ENCODE assay signal across 2 cellular contexts in the genomic region with DNA sequence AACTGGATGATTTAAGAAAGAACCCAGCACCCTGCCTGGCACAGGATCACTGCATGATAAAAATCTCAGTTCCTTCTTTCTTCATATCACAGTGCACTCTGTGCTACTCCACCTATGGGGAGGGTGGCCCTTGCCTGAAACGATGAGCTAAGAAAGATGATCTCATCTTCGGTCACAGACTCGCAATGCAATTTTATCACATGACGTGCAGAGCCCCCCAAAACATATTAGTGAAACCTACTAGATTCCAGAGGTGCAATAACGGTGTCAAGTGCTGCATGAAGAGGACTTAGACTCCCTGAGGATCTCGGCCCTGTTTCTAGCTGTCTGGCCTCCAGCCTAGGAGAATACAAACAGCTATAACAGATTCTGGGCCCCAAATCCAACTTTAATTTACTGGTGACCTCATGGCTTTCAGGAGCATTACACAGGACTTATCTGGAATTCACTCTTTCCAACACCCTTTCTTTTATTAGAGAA.
A peak's percentile ranks its signal among the peaks of the same experiment; 100 is the strongest.
TF ChIP-seq lines count a peak whose summit lies in the region.

No MANE protein-coding gene starts in this region.

TF ChIP-seq in HEK293, 187 proteins besides CTCF, POLR2A, EP300 and RAD21 (continued from another document and continues in another):
- TF ChIP-seq, protein P1, sequence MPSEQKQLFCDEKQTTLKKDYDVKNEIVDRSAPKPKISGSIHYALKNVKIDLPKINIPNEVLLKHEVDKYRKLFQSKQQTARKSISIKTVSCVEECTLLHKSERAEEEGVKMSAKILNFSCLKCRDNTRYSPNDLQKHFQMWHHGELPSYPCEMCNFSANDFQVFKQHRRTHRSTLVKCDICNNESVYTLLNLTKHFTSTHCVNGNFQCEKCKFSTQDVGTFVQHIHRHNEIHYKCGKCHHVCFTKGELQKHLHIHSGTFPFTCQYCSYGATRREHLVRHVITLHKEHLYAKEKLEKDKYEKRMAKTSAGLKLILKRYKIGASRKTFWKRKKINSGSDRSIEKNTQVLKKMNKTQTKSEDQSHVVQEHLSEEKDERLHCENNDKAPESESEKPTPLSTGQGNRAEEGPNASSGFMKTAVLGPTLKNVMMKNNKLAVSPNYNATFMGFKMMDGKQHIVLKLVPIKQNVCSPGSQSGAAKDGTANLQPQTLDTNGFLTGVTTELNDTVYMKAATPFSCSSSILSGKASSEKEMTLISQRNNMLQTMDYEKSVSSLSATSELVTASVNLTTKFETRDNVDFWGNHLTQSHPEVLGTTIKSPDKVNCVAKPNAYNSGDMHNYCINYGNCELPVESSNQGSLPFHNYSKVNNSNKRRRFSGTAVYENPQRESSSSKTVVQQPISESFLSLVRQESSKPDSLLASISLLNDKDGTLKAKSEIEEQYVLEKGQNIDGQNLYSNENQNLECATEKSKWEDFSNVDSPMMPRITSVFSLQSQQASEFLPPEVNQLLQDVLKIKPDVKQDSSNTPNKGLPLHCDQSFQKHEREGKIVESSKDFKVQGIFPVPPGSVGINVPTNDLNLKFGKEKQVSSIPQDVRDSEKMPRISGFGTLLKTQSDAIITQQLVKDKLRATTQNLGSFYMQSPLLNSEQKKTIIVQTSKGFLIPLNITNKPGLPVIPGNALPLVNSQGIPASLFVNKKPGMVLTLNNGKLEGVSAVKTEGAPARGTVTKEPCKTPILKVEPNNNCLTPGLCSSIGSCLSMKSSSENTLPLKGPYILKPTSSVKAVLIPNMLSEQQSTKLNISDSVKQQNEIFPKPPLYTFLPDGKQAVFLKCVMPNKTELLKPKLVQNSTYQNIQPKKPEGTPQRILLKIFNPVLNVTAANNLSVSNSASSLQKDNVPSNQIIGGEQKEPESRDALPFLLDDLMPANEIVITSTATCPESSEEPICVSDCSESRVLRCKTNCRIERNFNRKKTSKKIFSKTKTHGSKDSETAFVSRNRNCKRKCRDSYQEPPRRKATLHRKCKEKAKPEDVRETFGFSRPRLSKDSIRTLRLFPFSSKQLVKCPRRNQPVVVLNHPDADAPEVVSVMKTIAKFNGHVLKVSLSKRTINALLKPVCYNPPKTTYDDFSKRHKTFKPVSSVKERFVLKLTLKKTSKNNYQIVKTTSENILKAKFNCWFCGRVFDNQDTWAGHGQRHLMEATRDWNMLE (tag by site-specific recombination; conservative IDR thresholded peaks at IDR 0.05; ENCODE audit: low read depth), result peak; percentile 38; the same call in 1 of the 2 replicates
- TF ChIP-seq ZNF629 (tag by site-specific recombination; IDR thresholded peaks at IDR 0.05) (peak; percentile 93), ZNF146 (tag by site-specific recombination; IDR thresholded peaks at IDR 0.05) (no peak), EGR2 (tag by site-specific recombination; IDR thresholded peaks at IDR 0.05; ENCODE audit: low read depth) (no peak), ZNF292 (tag by site-specific recombination; IDR thresholded peaks at IDR 0.05; ENCODE audit: borderline replicate concordance, low read depth) (no peak), ZBTB21 (tag by site-specific recombination; IDR thresholded peaks at IDR 0.05) (peak; percentile 94), KLF10 (tag by site-specific recombination; IDR thresholded peaks at IDR 0.05) (peak; percentile 43; the same call in 1 of the 2 replicates), TRIM28 (IDR thresholded peaks at IDR 0.05; ENCODE audit: borderline replicate concordance, low read length) (no peak), ZNF394 (tag by site-specific recombination; IDR thresholded peaks at IDR 0.05; ENCODE audit: borderline replicate concordance) (peak; percentile 96), ZNF404 (tag by site-specific recombination; IDR thresholded peaks at IDR 0.05) (no peak), ZNF660 (tag by site-specific recombination; IDR thresholded peaks at IDR 0.05) (peak; percentile 75), ZNF24 (tag by site-specific recombination; IDR thresholded peaks at IDR 0.05) (peak; percentile 73), BCL11A (tag by site-specific recombination; IDR thresholded peaks at IDR 0.05; ENCODE audit: low read depth) (no peak), ZNF560 (tag by site-specific recombination; IDR thresholded peaks at IDR 0.05; ENCODE audit: borderline replicate concordance) (no peak)
- TF ChIP-seq, protein P2, sequence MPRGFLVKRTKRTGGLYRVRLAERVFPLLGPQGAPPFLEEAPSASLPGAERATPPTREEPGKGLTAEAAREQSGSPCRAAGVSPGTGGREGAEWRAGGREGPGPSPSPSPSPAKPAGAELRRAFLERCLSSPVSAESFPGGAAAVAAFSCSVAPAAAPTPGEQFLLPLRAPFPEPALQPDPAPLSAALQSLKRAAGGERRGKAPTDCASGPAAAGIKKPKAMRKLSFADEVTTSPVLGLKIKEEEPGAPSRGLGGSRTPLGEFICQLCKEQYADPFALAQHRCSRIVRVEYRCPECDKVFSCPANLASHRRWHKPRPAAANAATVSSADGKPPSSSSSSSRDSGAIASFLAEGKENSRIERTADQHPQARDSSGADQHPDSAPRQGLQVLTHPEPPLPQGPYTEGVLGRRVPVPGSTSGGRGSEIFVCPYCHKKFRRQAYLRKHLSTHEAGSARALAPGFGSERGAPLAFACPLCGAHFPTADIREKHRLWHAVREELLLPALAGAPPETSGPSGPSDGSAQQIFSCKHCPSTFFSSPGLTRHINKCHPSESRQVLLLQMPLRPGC (tag by site-specific recombination; IDR thresholded peaks at IDR 0.05), result peak; percentile 68; the same call in 1 of the 2 replicates
- TF ChIP-seq, protein P3, sequence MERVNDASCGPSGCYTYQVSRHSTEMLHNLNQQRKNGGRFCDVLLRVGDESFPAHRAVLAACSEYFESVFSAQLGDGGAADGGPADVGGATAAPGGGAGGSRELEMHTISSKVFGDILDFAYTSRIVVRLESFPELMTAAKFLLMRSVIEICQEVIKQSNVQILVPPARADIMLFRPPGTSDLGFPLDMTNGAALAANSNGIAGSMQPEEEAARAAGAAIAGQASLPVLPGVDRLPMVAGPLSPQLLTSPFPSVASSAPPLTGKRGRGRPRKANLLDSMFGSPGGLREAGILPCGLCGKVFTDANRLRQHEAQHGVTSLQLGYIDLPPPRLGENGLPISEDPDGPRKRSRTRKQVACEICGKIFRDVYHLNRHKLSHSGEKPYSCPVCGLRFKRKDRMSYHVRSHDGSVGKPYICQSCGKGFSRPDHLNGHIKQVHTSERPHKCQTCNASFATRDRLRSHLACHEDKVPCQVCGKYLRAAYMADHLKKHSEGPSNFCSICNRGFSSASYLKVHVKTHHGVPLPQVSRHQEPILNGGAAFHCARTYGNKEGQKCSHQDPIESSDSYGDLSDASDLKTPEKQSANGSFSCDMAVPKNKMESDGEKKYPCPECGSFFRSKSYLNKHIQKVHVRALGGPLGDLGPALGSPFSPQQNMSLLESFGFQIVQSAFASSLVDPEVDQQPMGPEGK (tag by site-specific recombination; IDR thresholded peaks at IDR 0.05), result peak; percentile 87
- TF ChIP-seq, protein P4, sequence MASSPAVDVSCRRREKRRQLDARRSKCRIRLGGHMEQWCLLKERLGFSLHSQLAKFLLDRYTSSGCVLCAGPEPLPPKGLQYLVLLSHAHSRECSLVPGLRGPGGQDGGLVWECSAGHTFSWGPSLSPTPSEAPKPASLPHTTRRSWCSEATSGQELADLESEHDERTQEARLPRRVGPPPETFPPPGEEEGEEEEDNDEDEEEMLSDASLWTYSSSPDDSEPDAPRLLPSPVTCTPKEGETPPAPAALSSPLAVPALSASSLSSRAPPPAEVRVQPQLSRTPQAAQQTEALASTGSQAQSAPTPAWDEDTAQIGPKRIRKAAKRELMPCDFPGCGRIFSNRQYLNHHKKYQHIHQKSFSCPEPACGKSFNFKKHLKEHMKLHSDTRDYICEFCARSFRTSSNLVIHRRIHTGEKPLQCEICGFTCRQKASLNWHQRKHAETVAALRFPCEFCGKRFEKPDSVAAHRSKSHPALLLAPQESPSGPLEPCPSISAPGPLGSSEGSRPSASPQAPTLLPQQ (tag by site-specific recombination; IDR thresholded peaks at IDR 0.05), result peak; percentile 81

TF ChIP-seq in GM23338, 12 proteins besides CTCF, POLR2A, EP300 and RAD21 (continued from another document):
- TF ChIP-seq, protein P5, sequence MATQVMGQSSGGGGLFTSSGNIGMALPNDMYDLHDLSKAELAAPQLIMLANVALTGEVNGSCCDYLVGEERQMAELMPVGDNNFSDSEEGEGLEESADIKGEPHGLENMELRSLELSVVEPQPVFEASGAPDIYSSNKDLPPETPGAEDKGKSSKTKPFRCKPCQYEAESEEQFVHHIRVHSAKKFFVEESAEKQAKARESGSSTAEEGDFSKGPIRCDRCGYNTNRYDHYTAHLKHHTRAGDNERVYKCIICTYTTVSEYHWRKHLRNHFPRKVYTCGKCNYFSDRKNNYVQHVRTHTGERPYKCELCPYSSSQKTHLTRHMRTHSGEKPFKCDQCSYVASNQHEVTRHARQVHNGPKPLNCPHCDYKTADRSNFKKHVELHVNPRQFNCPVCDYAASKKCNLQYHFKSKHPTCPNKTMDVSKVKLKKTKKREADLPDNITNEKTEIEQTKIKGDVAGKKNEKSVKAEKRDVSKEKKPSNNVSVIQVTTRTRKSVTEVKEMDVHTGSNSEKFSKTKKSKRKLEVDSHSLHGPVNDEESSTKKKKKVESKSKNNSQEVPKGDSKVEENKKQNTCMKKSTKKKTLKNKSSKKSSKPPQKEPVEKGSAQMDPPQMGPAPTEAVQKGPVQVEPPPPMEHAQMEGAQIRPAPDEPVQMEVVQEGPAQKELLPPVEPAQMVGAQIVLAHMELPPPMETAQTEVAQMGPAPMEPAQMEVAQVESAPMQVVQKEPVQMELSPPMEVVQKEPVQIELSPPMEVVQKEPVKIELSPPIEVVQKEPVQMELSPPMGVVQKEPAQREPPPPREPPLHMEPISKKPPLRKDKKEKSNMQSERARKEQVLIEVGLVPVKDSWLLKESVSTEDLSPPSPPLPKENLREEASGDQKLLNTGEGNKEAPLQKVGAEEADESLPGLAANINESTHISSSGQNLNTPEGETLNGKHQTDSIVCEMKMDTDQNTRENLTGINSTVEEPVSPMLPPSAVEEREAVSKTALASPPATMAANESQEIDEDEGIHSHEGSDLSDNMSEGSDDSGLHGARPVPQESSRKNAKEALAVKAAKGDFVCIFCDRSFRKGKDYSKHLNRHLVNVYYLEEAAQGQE (IDR thresholded peaks at IDR 0.05; ENCODE audit: unreplicated experiment), result no peak
- TF ChIP-seq POLR2AphosphoS5 (IDR thresholded peaks at IDR 0.05; ENCODE audit: low read depth) (no peak), JUNB (IDR thresholded peaks at IDR 0.05; ENCODE audit: unreplicated experiment) (no peak), NANOG (IDR thresholded peaks at IDR 0.05; ENCODE audit: borderline replicate concordance) (no peak), EZH2phosphoT487 (IDR thresholded peaks at IDR 0.05; ENCODE audit: unreplicated experiment) (no peak), STAT1 (IDR thresholded peaks at IDR 0.05; ENCODE audit: unreplicated experiment) (no peak), ZNF331 (CRISPR knock-in tag; IDR thresholded peaks at IDR 0.05; ENCODE audit: low read depth) (no peak)
- TF ChIP-seq, protein P6, sequence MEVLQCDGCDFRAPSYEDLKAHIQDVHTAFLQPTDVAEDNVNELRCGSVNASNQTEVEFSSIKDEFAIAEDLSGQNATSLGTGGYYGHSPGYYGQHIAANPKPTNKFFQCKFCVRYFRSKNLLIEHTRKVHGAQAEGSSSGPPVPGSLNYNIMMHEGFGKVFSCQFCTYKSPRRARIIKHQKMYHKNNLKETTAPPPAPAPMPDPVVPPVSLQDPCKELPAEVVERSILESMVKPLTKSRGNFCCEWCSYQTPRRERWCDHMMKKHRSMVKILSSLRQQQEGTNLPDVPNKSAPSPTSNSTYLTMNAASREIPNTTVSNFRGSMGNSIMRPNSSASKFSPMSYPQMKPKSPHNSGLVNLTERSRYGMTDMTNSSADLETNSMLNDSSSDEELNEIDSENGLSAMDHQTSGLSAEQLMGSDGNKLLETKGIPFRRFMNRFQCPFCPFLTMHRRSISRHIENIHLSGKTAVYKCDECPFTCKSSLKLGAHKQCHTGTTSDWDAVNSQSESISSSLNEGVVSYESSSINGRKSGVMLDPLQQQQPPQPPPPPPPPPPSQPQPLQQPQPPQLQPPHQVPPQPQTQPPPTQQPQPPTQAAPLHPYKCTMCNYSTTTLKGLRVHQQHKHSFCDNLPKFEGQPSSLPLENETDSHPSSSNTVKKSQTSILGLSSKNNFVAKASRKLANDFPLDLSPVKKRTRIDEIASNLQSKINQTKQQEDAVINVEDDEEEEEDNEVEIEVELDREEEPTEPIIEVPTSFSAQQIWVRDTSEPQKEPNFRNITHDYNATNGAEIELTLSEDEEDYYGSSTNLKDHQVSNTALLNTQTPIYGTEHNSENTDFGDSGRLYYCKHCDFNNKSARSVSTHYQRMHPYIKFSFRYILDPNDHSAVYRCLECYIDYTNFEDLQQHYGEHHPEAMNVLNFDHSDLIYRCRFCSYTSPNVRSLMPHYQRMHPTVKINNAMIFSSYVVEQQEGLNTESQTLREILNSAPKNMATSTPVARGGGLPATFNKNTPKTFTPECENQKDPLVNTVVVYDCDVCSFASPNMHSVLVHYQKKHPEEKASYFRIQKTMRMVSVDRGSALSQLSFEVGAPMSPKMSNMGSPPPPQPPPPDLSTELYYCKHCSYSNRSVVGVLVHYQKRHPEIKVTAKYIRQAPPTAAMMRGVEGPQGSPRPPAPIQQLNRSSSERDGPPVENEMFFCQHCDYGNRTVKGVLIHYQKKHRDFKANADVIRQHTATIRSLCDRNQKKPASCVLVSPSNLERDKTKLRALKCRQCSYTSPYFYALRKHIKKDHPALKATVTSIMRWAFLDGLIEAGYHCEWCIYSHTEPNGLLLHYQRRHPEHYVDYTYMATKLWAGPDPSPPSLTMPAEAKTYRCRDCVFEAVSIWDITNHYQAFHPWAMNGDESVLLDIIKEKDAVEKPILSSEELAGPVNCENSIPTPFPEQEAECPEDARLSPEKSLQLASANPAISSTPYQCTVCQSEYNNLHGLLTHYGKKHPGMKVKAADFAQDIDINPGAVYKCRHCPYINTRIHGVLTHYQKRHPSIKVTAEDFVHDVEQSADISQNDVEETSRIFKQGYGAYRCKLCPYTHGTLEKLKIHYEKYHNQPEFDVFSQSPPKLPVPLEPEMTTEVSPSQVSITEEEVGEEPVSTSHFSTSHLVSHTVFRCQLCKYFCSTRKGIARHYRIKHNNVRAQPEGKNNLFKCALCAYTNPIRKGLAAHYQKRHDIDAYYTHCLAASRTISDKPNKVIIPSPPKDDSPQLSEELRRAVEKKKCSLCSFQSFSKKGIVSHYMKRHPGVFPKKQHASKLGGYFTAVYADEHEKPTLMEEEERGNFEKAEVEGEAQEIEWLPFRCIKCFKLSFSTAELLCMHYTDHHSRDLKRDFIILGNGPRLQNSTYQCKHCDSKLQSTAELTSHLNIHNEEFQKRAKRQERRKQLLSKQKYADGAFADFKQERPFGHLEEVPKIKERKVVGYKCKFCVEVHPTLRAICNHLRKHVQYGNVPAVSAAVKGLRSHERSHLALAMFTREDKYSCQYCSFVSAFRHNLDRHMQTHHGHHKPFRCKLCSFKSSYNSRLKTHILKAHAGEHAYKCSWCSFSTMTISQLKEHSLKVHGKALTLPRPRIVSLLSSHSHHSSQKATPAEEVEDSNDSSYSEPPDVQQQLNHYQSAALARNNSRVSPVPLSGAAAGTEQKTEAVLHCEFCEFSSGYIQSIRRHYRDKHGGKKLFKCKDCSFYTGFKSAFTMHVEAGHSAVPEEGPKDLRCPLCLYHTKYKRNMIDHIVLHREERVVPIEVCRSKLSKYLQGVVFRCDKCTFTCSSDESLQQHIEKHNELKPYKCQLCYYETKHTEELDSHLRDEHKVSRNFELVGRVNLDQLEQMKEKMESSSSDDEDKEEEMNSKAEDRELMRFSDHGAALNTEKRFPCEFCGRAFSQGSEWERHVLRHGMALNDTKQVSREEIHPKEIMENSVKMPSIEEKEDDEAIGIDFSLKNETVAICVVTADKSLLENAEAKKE (CRISPR knock-in tag; IDR thresholded peaks at IDR 0.05), result no peak
